ENCODE assay signal across 8 cellular contexts in the genomic region with DNA sequence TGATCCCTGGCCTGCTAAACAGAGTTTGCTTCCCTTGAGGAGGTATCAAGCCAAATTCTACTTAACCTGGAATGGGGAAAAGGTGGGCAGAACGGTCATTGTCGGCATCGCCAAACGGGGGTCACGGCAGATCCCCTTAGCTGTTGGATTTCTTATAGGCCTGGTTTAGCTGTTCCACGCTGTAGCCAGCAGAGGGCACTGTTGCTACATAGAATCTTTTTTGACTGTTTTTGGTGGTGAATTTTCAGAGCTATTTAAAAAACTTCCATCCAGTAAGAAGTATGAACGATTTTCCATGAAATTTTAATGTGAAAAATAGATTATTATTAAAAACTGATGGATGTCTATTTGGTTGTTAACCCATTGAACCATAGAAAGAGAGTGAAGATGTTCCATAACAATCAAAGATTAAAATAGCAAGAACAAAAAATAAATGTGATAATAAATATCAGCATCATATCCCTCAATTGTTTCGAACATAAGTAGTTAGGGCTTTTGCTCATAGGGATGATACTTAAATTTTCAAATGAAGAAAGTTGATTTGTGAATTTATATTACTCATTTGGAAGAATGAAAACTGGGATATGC. TPM values are rescaled to one million over a fixed set of nuclear protein-coding genes. Genes with fewer than 3 reads are reported as not detected.
DNase-seq lines count a peak whose midpoint lies in the region; FAIRE-seq and TF ChIP-seq lines count a peak whose summit lies in the region.

No MANE protein-coding gene starts in this region.

- peaks cover 0 to 14% (median 11%) of the 10 kb centered on the region in 4 donors for H3K4me1 ChIP-seq in esophagus muscularis mucosa

- in situ Hi-C loops in G401 (cut with HindIII; ENCODE audit: low sequenced_read_pairs), result no loop called here

- H3K36me3 ChIP-seq in esophagus muscularis mucosa, result no peaks in the 10 kb centered on the region

- intact Hi-C loops in esophagus muscularis mucosa (cut with DNase I), result no loop called here
- intact Hi-C loops in posterior vena cava (cut with DNase I), result no loop called here

- no peak for TF ChIP-seq EP300 in esophagus muscularis mucosa (IDR thresholded peaks at IDR 0.05)

- H3K27me3 ChIP-seq in esophagus muscularis mucosa, result peaks cover 0 to 13% (median 6%) of the 10 kb centered on the region in 4 donors

- TF ChIP-seq CTCF in LNCaP clone FGC (IDR thresholded peaks at IDR 0.05; ENCODE audit: control insufficient read depth, extremely low read depth, insufficient read depth) (peak; percentile 57), WI38 (IDR thresholded peaks at IDR 0.05; ENCODE audit: low read depth, low read length) (peak; percentile 86), esophagus muscularis mucosa (IDR thresholded peaks at IDR 0.05) (peak; percentile 63 to 88 (median 73))

- WGBS in esophagus muscularis mucosa, result 15% methylated on average over 8 of the region's 8 CpGs

- H3K4me3 ChIP-seq in LNCaP clone FGC (ENCODE audit: low read depth, low read length), result no peak overlapping the region
- H3K4me3 ChIP-seq in WI38 (ENCODE audit: low read depth, low read length), result peak overlapping the region; percentile 57
- no peak overlapping the region for H3K4me3 ChIP-seq in esophagus muscularis mucosa

- peak; percentile 5 for DNase-seq in A172 (ENCODE audit: low spot score)
- peak; percentile 69 for DNase-seq in G401 (ENCODE audit: low spot score)
- peak; percentile 6 for DNase-seq in LNCaP clone FGC (ENCODE audit: low read depth)
- DNase-seq in esophagus muscularis mucosa (ENCODE audit: extremely low spot score), result no peak
- peak; percentile 74 for DNase-seq in myocyte (ENCODE audit: low read depth)
- peak; percentile 7 for DNase-seq in urothelium cell line (ENCODE audit: low spot score)
- DNase-seq in posterior vena cava (ENCODE audit: low spot score), result no peak

- H3K9me3 ChIP-seq in esophagus muscularis mucosa, result no peaks in the 10 kb centered on the region

- FAIRE-seq in urothelium cell line (lab: Jason Lieb, UNC), result no peak

- H3K27ac ChIP-seq in esophagus muscularis mucosa (replicated peaks in 1 of 4), result no peak overlapping the region

- no peak for TF ChIP-seq POLR2A in esophagus muscularis mucosa (IDR thresholded peaks at IDR 0.05; ENCODE audit: low read depth)

RNA-seq across cellular contexts. Expression of a gene that starts 56.6 kb away (rescaled TPM):
- 0.48 and 2.2 TPM in 2 replicates for total RNA-seq in A172 (2014; rRNA removed; shearing (Covaris generic))
- total RNA-seq in G401 (2014; rRNA removed; shearing (Covaris generic)), result not detected in 2 replicates
- 10 to 100 TPM; 11.4 to 22.8 (median 14.9) TPM for total RNA-seq in esophagus muscularis mucosa
- total RNA-seq in myocyte, result 11.6 and 18.6 TPM in 2 replicates
- polyA plus RNA-seq in myocyte (2012), result 37.1 TPM
- 100 to 1,000 TPM; 742 to 829 TPM for total RNA-seq in posterior vena cava

Comparison
In these comparisons a context has a peak if more than half of its experiments do, and no peak if none do; other contexts are left out.
1. DNase-seq: peak in A172 (single experiment), G401 (single experiment), LNCaP clone FGC (single experiment), myocyte (single experiment) and urothelium cell line (single experiment); none in esophagus muscularis mucosa (single experiment) and posterior vena cava (single experiment).
2. RNA of a gene that starts 56.6 kb away (total RNA-seq): 742 to 829 TPM in posterior vena cava; 11.6 to 18.6 TPM in myocyte, 11.4 to 22.8 TPM in esophagus muscularis mucosa, 0.48 to 2.2 TPM in A172 and not detected in G401; every median in the first group is over 10 times any median in the second.
3. Peak in every context shown above with its lines, with median percentiles within 50 percentile points of each other: CTCF ChIP-seq.